Comparison of ENCODE assay signal across 9 cellular contexts in the genomic region with DNA sequence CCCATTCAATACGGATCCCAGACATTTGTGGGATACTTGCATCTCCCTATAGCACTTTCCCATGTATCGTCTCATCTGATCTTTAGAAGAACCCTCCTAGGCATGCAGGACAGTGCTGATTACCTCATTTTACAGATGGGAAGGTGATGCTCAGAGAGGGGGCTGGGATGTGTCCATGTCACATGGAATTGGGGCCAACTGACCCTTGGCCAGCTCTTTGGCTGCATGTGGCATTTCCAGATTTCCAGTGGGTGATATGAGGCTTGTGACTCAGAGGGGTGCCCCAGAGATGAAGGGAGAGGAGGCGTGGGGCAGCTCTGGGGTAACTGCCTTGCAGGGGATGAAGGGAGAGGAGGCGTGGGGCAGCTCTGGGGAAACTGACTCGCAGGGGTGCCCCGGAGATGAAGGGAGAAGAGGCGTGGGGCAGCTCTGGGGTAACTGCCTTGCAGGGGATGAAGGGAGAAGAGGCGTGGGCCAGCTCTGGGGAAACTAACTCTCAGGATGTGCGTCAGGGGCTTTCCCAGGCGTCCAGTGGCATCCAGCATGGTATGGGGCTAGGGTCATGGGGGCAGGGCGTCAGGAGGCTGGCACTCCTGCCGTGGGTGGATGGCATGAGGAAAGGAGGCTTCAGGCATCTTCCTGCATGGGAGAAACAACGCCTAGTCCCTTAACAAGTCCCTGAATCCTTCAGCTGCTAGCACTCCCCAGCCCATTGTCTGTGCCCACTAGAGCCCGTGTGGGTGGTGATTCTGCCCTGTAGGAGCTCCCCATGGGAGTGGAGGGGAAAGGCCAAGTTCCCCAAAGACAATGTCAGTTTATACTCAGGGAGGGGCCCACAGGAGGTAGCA. TPM values are rescaled to one million over a fixed set of nuclear protein-coding genes. Genes with fewer than 3 reads are reported as not detected.
DNase-seq lines count a peak whose midpoint lies in the region; ATAC-seq and TF ChIP-seq lines count a peak whose summit lies in the region.
"Had no signal": no experiment of that assay in that cellular context is flagged by ENCODE, and none has a peak within 500 bp of the region (broad histone marks: within the 10 kb centered on the region; RNA-seq: fewer than 3 reads in every experiment).

No MANE protein-coding gene starts in this region.

- H3K9me3 Mint-ChIP-seq in Calu3 (ENCODE audit: low read depth, unreplicated experiment) (no peaks in the 10 kb centered on the region), endothelial cell (ENCODE audit: unreplicated experiment) (peaks cover 2% of the 10 kb centered on the region)

- H3K27me3 Mint-ChIP-seq in Calu3 (ENCODE audit: unreplicated experiment) (no peaks in the 10 kb centered on the region), endothelial cell (ENCODE audit: unreplicated experiment) (peaks cover 14% of the 10 kb centered on the region)

- H3K4me3 Mint-ChIP-seq in Calu3 (ENCODE audit: low read depth, unreplicated experiment) (peak overlapping the region; percentile 42), endothelial cell (ENCODE audit: unreplicated experiment) (peak overlapping the region; percentile 56)

- no peak overlapping the region for H2AFZ ChIP-seq in OCI-LY3 (ENCODE audit: low read depth, low read length)

- H3K4me3 ChIP-seq in OCI-LY3 (ENCODE audit: low read length) (no peak overlapping the region), psoas muscle (no peak overlapping the region), ascending aorta (no peak overlapping the region), esophagus muscularis mucosa (no peak overlapping the region), prostate gland (no peak overlapping the region)

- BruUV-seq in Calu3 (replicated peaks; lab: Mats Ljungman, UMichigan): no TSS peak

- peaks cover 46% of the 10 kb centered on the region for H3K4me1 Mint-ChIP-seq in Calu3 (ENCODE audit: low read depth, unreplicated experiment)
- H3K4me1 Mint-ChIP-seq in endothelial cell (ENCODE audit: unreplicated experiment): peaks cover 22% of the 10 kb centered on the region

- TF ChIP-seq EP300 in esophagus muscularis mucosa (IDR thresholded peaks at IDR 0.05): no peak

- WGBS in psoas muscle, 3 donors: 82 to 86% (median 83%) methylated on average over 14 of the region's 14 CpGs
- WGBS in esophagus muscularis mucosa: 76% methylated on average over 12 of the region's 14 CpGs
- WGBS in prostate gland: 77% methylated on average over 14 of the region's 14 CpGs

- TF ChIP-seq POLR2A in esophagus muscularis mucosa (IDR thresholded peaks at IDR 0.05; ENCODE audit: low read depth) (no peak), prostate gland (IDR thresholded peaks at IDR 0.05) (no peak)

- H3K9me3 ChIP-seq in OCI-LY3 (ENCODE audit: insufficient read depth, low read length) (no peaks in the 10 kb centered on the region), psoas muscle (no peaks in the 10 kb centered on the region), ascending aorta (no peaks in the 10 kb centered on the region), esophagus muscularis mucosa (no peaks in the 10 kb centered on the region), prostate gland (no peaks in the 10 kb centered on the region)

- intact Hi-C loops in Calu3 (cut with micrococcal nuclease; ENCODE audit: unreplicated experiment): no loop called here
- intact Hi-C loops in psoas muscle (cut with DNase I): no loop called here
- intact Hi-C loops in ascending aorta (cut with DNase I): no loop called here
- intact Hi-C loops in esophagus muscularis mucosa (cut with DNase I): no loop called here
- intact Hi-C loops in prostate gland (cut with DNase I): no loop called here

- peaks cover 9% of the 10 kb centered on the region for H3K36me3 Mint-ChIP-seq in Calu3 (ENCODE audit: insufficient read depth, unreplicated experiment)
- H3K36me3 Mint-ChIP-seq in endothelial cell (ENCODE audit: low read depth, unreplicated experiment): peaks cover 7% of the 10 kb centered on the region

- 0 out of 2 replicates have a peak overlapping the region, but pooled peaks have one; percentile 6 for H3K4me2 ChIP-seq in OCI-LY3 (ENCODE audit: low read length)

- H3K79me2 ChIP-seq in OCI-LY3 (ENCODE audit: low read length): no peaks in the 10 kb centered on the region

- H3K4me1 ChIP-seq in OCI-LY3 (ENCODE audit: low read length): peaks cover 12% of the 10 kb centered on the region
- peaks cover 48% of the 10 kb centered on the region for H3K4me1 ChIP-seq in psoas muscle
- H3K4me1 ChIP-seq in ascending aorta: peaks cover 16% of the 10 kb centered on the region in 2 donors
- peaks cover 35 to 50% (median 45%) of the 10 kb centered on the region in 4 donors for H3K4me1 ChIP-seq in esophagus muscularis mucosa
- no peaks in the 10 kb centered on the region for H3K4me1 ChIP-seq in prostate gland (replicated peaks)

- no peaks in the 10 kb centered on the region for H3K36me3 ChIP-seq in OCI-LY3 (replicated peaks; ENCODE audit: low read depth, low read length)
- no peaks in the 10 kb centered on the region for H3K36me3 ChIP-seq in psoas muscle (ENCODE audit: insufficient read depth in 1 of 2, low read depth in 1 of 2)
- no peaks in the 10 kb centered on the region for H3K36me3 ChIP-seq in ascending aorta
- no peaks in the 10 kb centered on the region for H3K36me3 ChIP-seq in esophagus muscularis mucosa
- no peaks in the 10 kb centered on the region for H3K36me3 ChIP-seq in prostate gland

- H3K27ac ChIP-seq in OCI-LY3 (ENCODE audit: low read length) (no peak overlapping the region), psoas muscle (peak overlapping the region; percentile 50), ascending aorta (no peak overlapping the region), esophagus muscularis mucosa (replicated peaks in 1 of 4) (no peak overlapping the region), prostate gland (no peak overlapping the region)

- no peaks in the 10 kb centered on the region for H4K20me1 ChIP-seq in OCI-LY3 (ENCODE audit: insufficient read depth, low read length)

- H3K27ac Mint-ChIP-seq in Calu3 (ENCODE audit: unreplicated experiment) (peak overlapping the region; percentile 88), endothelial cell (ENCODE audit: unreplicated experiment) (peak overlapping the region; percentile 86)

- CTCF ChIA-PET in Calu3 (lab: Charles Lee): interaction anchor here (1.0 to 2.3 kb wide), 4 partner anchors 9 to 12 kb away, joined by 3 to 7 read pairs (median 5); a partner anchor contains a TSS

- no peak overlapping the region for H3K9ac ChIP-seq in OCI-LY3 (ENCODE audit: low read length)

- TF ChIP-seq CTCF in Calu3 (IDR thresholded peaks at IDR 0.05; ENCODE audit: unreplicated experiment) (no peak), OCI-LY3 (IDR thresholded peaks at IDR 0.05; ENCODE audit: low read depth, low read length) (no peak), endothelial cell (IDR thresholded peaks at IDR 0.05; ENCODE audit: unreplicated experiment) (no peak), psoas muscle (IDR thresholded peaks at IDR 0.05) (no peak), ascending aorta (IDR thresholded peaks at IDR 0.05) (no peak), esophagus muscularis mucosa (IDR thresholded peaks at IDR 0.05) (no peak), prostate gland (IDR thresholded peaks at IDR 0.05) (no peak)

- peak; percentile 34 for DNase-seq in Calu3
- no peak for DNase-seq in endothelial cell (ENCODE audit: low spot score)
- DNase-seq in psoas muscle: no peak
- no peak for DNase-seq in ascending aorta (ENCODE audit: low spot score in 2 of 2)
- no peak for DNase-seq in esophagus muscularis mucosa (ENCODE audit: extremely low spot score)
- DNase-seq in prostate gland (ENCODE audit: low spot score): no peak
- DNase-seq: cortex of kidney, NCI-H2081 treated with DMSO at 0.1 percent for 48 hours had no signal

- no peak for ATAC-seq in psoas muscle

- H3K27me3 ChIP-seq in OCI-LY3 (ENCODE audit: low read depth, low read length): peaks cover 22% of the 10 kb centered on the region
- no peaks in the 10 kb centered on the region for H3K27me3 ChIP-seq in psoas muscle (ENCODE audit: insufficient read depth in 3 of 3, low read length in 2 of 3)
- no peaks in the 10 kb centered on the region for H3K27me3 ChIP-seq in ascending aorta
- peaks cover 0 to 57% (median 0%) of the 10 kb centered on the region in 4 donors for H3K27me3 ChIP-seq in esophagus muscularis mucosa
- peaks cover 12% of the 10 kb centered on the region for H3K27me3 ChIP-seq in prostate gland (replicated peaks; ENCODE audit: insufficient read depth)

RNA-seq across cellular contexts. Expression of a gene that starts 11.9 kb away (rescaled TPM):
- 20.3 and 25.0 TPM in 2 replicates for total RNA-seq in Calu3 (2022)
- 57.7 TPM for total RNA-seq in endothelial cell (ENCODE audit: unreplicated experiment)
- total RNA-seq in psoas muscle: 10 to 100 TPM; 26.9 to 38.1 (median 33.9) TPM
- 10 to 100 TPM; 13.0 to 26.8 (median 24.8) TPM for polyA plus RNA-seq in psoas muscle
- 27.5 TPM for total RNA-seq in ascending aorta
- 10 to 100 TPM; 37.3 to 51.1 (median 48.0) TPM for total RNA-seq in esophagus muscularis mucosa
- total RNA-seq in prostate gland: 10 to 100 TPM; 10.2 to 18.0 TPM

RNA-seq across cellular contexts. Expression of a gene that starts 12.5 kb away (rescaled TPM):
- total RNA-seq in Calu3 (2022) (27.6 and 28.2 TPM in 2 replicates), endothelial cell (ENCODE audit: unreplicated experiment) (25.3 TPM), psoas muscle (10 to 100 TPM; 15.7 to 25.0 (median 20.6) TPM), ascending aorta (87.8 TPM), esophagus muscularis mucosa (10 to 100 TPM; 15.2 to 20.7 (median 18.8) TPM), prostate gland (10 to 100 TPM; 16.0 to 30.7 TPM)
- polyA plus RNA-seq in psoas muscle: 10 to 100 TPM; 11.7 to 19.0 (median 14.8) TPM
